In genomic region chr5:111743521-111743920, GRCh38 we compare ENCODE assay signal across 1 cellular context.
TF ChIP-seq lines count a peak whose summit lies in the region.

No MANE protein-coding gene starts in this region.

TF ChIP-seq in GM23338, 12 proteins besides CTCF, POLR2A, EP300 and RAD21 (continued from another document):
- TF ChIP-seq ZNF462 (CRISPR knock-in tag; IDR thresholded peaks at IDR 0.05) (no peak), CREB1 (CRISPR knock-in tag; IDR thresholded peaks at IDR 0.05; ENCODE audit: low read depth) (no peak), STAT1 (IDR thresholded peaks at IDR 0.05; ENCODE audit: unreplicated experiment) (no peak), ETS1 (IDR thresholded peaks at IDR 0.05) (no peak), POLR2AphosphoS5 (IDR thresholded peaks at IDR 0.05; ENCODE audit: low read depth) (no peak), ZNF114 (CRISPR knock-in tag; IDR thresholded peaks at IDR 0.05) (no peak), EZH2 (IDR thresholded peaks at IDR 0.05; ENCODE audit: low read depth, unreplicated experiment) (no peak), REST (IDR thresholded peaks at IDR 0.05; ENCODE audit: unreplicated experiment) (no peak), EZH2phosphoT487 (IDR thresholded peaks at IDR 0.05; ENCODE audit: unreplicated experiment) (no peak)
